Comparison of ENCODE assay signal across 32 cellular contexts in the genomic region with DNA sequence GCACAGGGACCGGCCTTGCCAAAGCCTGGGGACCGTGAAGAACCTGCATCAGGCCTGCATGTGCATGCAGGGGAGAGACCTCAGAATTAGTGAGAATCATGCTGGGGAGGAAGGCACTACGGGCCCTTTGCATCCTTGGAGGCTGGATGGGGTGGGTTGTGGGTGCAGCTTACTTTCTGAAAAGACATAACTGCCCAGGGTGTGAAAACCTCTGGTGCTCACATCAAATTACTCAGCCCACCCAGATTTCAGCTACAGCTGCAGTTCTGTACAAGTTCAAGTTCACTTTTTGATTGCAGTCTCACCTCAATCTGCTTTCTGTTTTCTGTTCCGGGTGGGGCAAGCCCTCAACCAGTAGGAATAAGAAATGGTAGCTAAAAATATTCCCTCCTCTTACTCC.
"Had no signal": no experiment of that assay in that cellular context is flagged by ENCODE, and none has a peak within 500 bp of the region (broad histone marks: within the 10 kb centered on the region; RNA-seq: fewer than 3 reads in every experiment).

No MANE protein-coding gene starts in this region.

- H3K4me2 ChIP-seq: KMS-11 had no signal

- H3K4me1 Mint-ChIP-seq: activated CD4-positive, alpha-beta T cell treated with anti-CD3 and anti-CD28 coated beads for 36 hours; activated CD4-positive, alpha-beta T cell treated with anti-CD3 and anti-CD28 coated beads, Interleukin-2, amount 10 ng/mL, durations not matched to agents 7 days and 5 days; activated naive CD4-positive, alpha-beta T cell treated with anti-CD3 and anti-CD28 coated beads, Interleukin-2, amount 50 U/mL, for 24 hours; activated naive CD8-positive, alpha-beta T cell treated with anti-CD3 and anti-CD28 coated beads, Interleukin-2, amount 10 ng/mL, durations not matched to agents 7 days and 5 days had no signal

- H3K9me3 ChIP-seq: ascending aorta, SJCRH30 had no signal

- DNase-seq: activated CD4-positive, alpha-beta T cell treated with anti-CD3 and anti-CD28 coated beads for 36 hours; activated CD4-positive, alpha-beta T cell treated with anti-CD3 and anti-CD28 coated beads, Interleukin-2, amount 10 ng/mL, durations not matched to agents 7 days and 5 days; activated CD4-positive, alpha-beta T cell treated with anti-CD3 and anti-CD28 coated beads, Interleukin-2, amount 50 U/mL, for 48 hours; activated CD8-positive, alpha-beta memory T cell treated with anti-CD3 and anti-CD28 coated beads, Interleukin-2, amount 50 U/mL, for 4 hours; activated naive CD4-positive, alpha-beta T cell treated with Interleukin-2 at 50 U/mL for 16 hours; activated naive CD8-positive, alpha-beta T cell treated with anti-CD3 and anti-CD28 coated beads, Interleukin-2, amount 10 ng/mL, durations not matched to agents 7 days and 5 days; activated T-cell treated with anti-CD3 and anti-CD28 coated beads for 4 hours; activated T-cell treated with anti-CD3 and anti-CD28 coated beads, Interleukin-2, amount 50 U/mL, for 4 hours; amygdala; MM.1S; MV-4-11; NCI-H1092 treated with DMSO at 0.1 percent for 48 hours; NCI-H1417; NCI-H146; NCI-H187; NCI-H2029 treated with DMSO at 0.1 percent for 48 hours; NCI-H2107; NCI-H2171; NCI-H510A; NCI-H526; NCI-H748 treated with DMSO at 0.1 percent for 48 hours; SHP77; SJCRH30; T1000 had no signal

- H3K4me3 ChIP-seq: ascending aorta, cardiac muscle cell, SJCRH30, SK-N-MC had no signal

- H3K4me3 Mint-ChIP-seq: activated CD4-positive, alpha-beta T cell treated with anti-CD3 and anti-CD28 coated beads for 36 hours; activated CD4-positive, alpha-beta T cell treated with anti-CD3 and anti-CD28 coated beads, Interleukin-2, amount 10 ng/mL, durations not matched to agents 7 days and 5 days; activated naive CD4-positive, alpha-beta T cell treated with anti-CD3 and anti-CD28 coated beads, Interleukin-2, amount 50 U/mL, for 24 hours; activated naive CD8-positive, alpha-beta T cell treated with anti-CD3 and anti-CD28 coated beads, Interleukin-2, amount 10 ng/mL, durations not matched to agents 7 days and 5 days; activated T-cell treated with anti-CD3 and anti-CD28 coated beads, Interleukin-2, amount 50 U/mL, for 4 hours; activated T-helper 1 cell treated with anti-CD3 and anti-CD28 coated beads, Interleukin-12 subunit alpha, Interleukin-12 subunit beta, Interleukin-2, Interleukin-4 antibody, amounts not matched to agents 30 ng/mL and 10 ng/mL and 1 ng/mL, durations not matched to agents 14 hours and 24 hours and 36 hours had no signal

- H3K9ac ChIP-seq: KMS-11 had no signal

- H3K27ac ChIP-seq: ascending aorta, cardiac muscle cell, KMS-11, SJCRH30, SK-N-MC had no signal

- H3K9me3 Mint-ChIP-seq: activated CD4-positive, alpha-beta T cell treated with anti-CD3 and anti-CD28 coated beads, Interleukin-2, amount 10 ng/mL, durations not matched to agents 7 days and 5 days; activated naive CD4-positive, alpha-beta T cell treated with anti-CD3 and anti-CD28 coated beads, Interleukin-2, amount 50 U/mL, for 24 hours; activated naive CD8-positive, alpha-beta T cell treated with anti-CD3 and anti-CD28 coated beads, Interleukin-2, amount 10 ng/mL, durations not matched to agents 7 days and 5 days had no signal

- H3K4me1 ChIP-seq: ascending aorta, SJCRH30 had no signal

- H3K27me3 ChIP-seq: ascending aorta, cardiac muscle cell, SJCRH30 had no signal

- ATAC-seq: activated CD4-positive, alpha-beta T cell treated with anti-CD3 and anti-CD28 coated beads for 36 hours; activated CD4-positive, CD25-positive, alpha-beta regulatory T cell treated with anti-CD3 and anti-CD28 coated beads, Interleukin-2, amount 50 U/mL, for 24 hours; activated T-cell treated with anti-CD3 and anti-CD28 coated beads, Interleukin-2, amount 50 U/mL, for 4 hours; Panc1 had no signal

- H3K36me3 ChIP-seq: ascending aorta, cardiac muscle cell, SJCRH30 had no signal

- H3K36me3 Mint-ChIP-seq: activated naive CD4-positive, alpha-beta T cell treated with anti-CD3 and anti-CD28 coated beads, Interleukin-2, amount 50 U/mL, for 24 hours; activated naive CD8-positive, alpha-beta T cell treated with anti-CD3 and anti-CD28 coated beads, Interleukin-2, amount 10 ng/mL, durations not matched to agents 7 days and 5 days had no signal

- H3K27ac Mint-ChIP-seq: activated CD4-positive, alpha-beta T cell treated with anti-CD3 and anti-CD28 coated beads for 36 hours; activated CD4-positive, alpha-beta T cell treated with anti-CD3 and anti-CD28 coated beads, Interleukin-2, amount 10 ng/mL, durations not matched to agents 7 days and 5 days; activated naive CD4-positive, alpha-beta T cell treated with anti-CD3 and anti-CD28 coated beads, Interleukin-2, amount 50 U/mL, for 24 hours; activated naive CD8-positive, alpha-beta T cell treated with anti-CD3 and anti-CD28 coated beads, Interleukin-2, amount 10 ng/mL, durations not matched to agents 7 days and 5 days; activated T-helper 1 cell treated with anti-CD3 and anti-CD28 coated beads, Interleukin-12 subunit alpha, Interleukin-12 subunit beta, Interleukin-2, Interleukin-4 antibody, amounts not matched to agents 30 ng/mL and 10 ng/mL and 1 ng/mL, durations not matched to agents 14 hours and 24 hours and 36 hours had no signal

- H3K27me3 Mint-ChIP-seq: activated CD4-positive, alpha-beta T cell treated with anti-CD3 and anti-CD28 coated beads, Interleukin-2, amount 10 ng/mL, durations not matched to agents 7 days and 5 days; activated naive CD4-positive, alpha-beta T cell treated with anti-CD3 and anti-CD28 coated beads, Interleukin-2, amount 50 U/mL, for 24 hours; activated naive CD8-positive, alpha-beta T cell treated with anti-CD3 and anti-CD28 coated beads, Interleukin-2, amount 10 ng/mL, durations not matched to agents 7 days and 5 days had no signal
